ENCODE assay signal across 25 cellular contexts in the genomic region with DNA sequence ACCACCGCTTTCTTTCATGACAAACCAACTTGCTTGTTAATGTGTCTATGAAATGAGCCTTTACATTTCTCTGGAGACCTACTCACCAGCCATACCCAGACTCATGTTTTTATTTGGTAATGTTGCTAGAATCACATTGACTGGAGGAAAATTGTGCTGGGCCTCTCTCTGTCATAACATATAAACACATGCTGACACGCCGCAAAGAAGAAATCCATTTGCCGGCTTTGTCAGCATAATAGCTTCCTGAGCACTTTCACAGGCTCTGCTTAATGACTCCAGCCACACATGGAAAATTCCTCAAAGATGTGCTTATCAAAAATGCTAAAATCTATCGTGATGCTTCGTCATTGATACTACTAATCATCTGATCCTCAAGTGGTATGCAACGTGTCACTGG.
"Had no signal": no experiment of that assay in that cellular context is flagged by ENCODE, and none has a peak within 500 bp of the region (broad histone marks: within the 10 kb centered on the region; RNA-seq: fewer than 3 reads in every experiment).

No MANE protein-coding gene starts in this region.

- H3K27ac ChIP-seq: SJCRH30, WERI-Rb-1 had no signal

- H3K4me3 ChIP-seq: SJCRH30 had no signal

- H3K27ac Mint-ChIP-seq: activated CD4-positive, alpha-beta memory T cell treated with anti-CD3 and anti-CD28 coated beads, Interleukin-2, amount 10 ng/mL, durations not matched to agents 7 days and 5 days; activated CD4-positive, alpha-beta T cell treated with anti-CD3 and anti-CD28 coated beads for 36 hours; activated naive CD4-positive, alpha-beta T cell treated with anti-CD3 and anti-CD28 coated beads, Interleukin-2, amount 10 ng/mL, durations not matched to agents 7 days and 5 days; activated naive CD8-positive, alpha-beta T cell treated with anti-CD3 and anti-CD28 coated beads for 36 hours; activated T-cell treated with anti-CD3 and anti-CD28 coated beads, Interleukin-2, amount 50 U/mL, for 72 hours; activated T-helper 2 cell treated with anti-CD3 and anti-CD28 coated beads, Interferon-gamma antibody, Interleukin-2, Interleukin-4, amounts not matched to agents 10 μg/mL and 5 μg/mL and 100 μg/mL, durations not matched to agents 14 hours and 24 hours and 36 hours had no signal

- H3K9ac ChIP-seq: SK-N-SH had no signal

- H3K36me3 Mint-ChIP-seq: activated naive CD4-positive, alpha-beta T cell treated with anti-CD3 and anti-CD28 coated beads, Interleukin-2, amount 10 ng/mL, durations not matched to agents 7 days and 5 days; activated naive CD8-positive, alpha-beta T cell treated with anti-CD3 and anti-CD28 coated beads for 36 hours had no signal

- H3K4me3 Mint-ChIP-seq: activated CD4-positive, alpha-beta memory T cell treated with anti-CD3 and anti-CD28 coated beads, Interleukin-2, amount 10 ng/mL, durations not matched to agents 7 days and 5 days; activated CD4-positive, alpha-beta T cell treated with anti-CD3 and anti-CD28 coated beads for 36 hours; activated naive CD4-positive, alpha-beta T cell treated with anti-CD3 and anti-CD28 coated beads, Interleukin-2, amount 10 ng/mL, durations not matched to agents 7 days and 5 days; activated naive CD8-positive, alpha-beta T cell treated with anti-CD3 and anti-CD28 coated beads for 36 hours; activated T-cell treated with anti-CD3 and anti-CD28 coated beads, Interleukin-2, amount 50 U/mL, for 72 hours had no signal

- H3K36me3 ChIP-seq: SJCRH30, WERI-Rb-1 had no signal

- H3K9me3 ChIP-seq: SJCRH30, SK-N-SH had no signal

- H3K4me1 Mint-ChIP-seq: activated CD4-positive, alpha-beta memory T cell treated with anti-CD3 and anti-CD28 coated beads, Interleukin-2, amount 10 ng/mL, durations not matched to agents 7 days and 5 days; activated CD4-positive, alpha-beta T cell treated with anti-CD3 and anti-CD28 coated beads for 36 hours; activated naive CD4-positive, alpha-beta T cell treated with anti-CD3 and anti-CD28 coated beads, Interleukin-2, amount 10 ng/mL, durations not matched to agents 7 days and 5 days; activated naive CD8-positive, alpha-beta T cell treated with anti-CD3 and anti-CD28 coated beads for 36 hours had no signal

- H3K4me1 ChIP-seq: SJCRH30 had no signal

- H3K27me3 ChIP-seq: SJCRH30 had no signal

- H3K4me2 ChIP-seq: SK-N-SH had no signal

- FAIRE-seq: bronchial epithelial cell had no signal

- DNase-seq: activated CD4-positive, alpha-beta memory T cell treated with anti-CD3 and anti-CD28 coated beads, Interleukin-2, amount 10 ng/mL, durations not matched to agents 7 days and 5 days; activated CD4-positive, alpha-beta T cell treated with anti-CD3 and anti-CD28 coated beads for 36 hours; activated CD4-positive, alpha-beta T cell treated with anti-CD3 and anti-CD28 coated beads, Interleukin-2, amount 50 U/mL, for 1 hour; activated gamma-delta T cell treated with Interleukin-2 at 50 U/mL for 16 hours; activated naive CD4-positive, alpha-beta T cell treated with anti-CD3 and anti-CD28 coated beads, Interleukin-2, amount 10 ng/mL, durations not matched to agents 7 days and 5 days; activated naive CD8-positive, alpha-beta T cell treated with anti-CD3 and anti-CD28 coated beads for 36 hours; activated T-cell treated with anti-CD3 and anti-CD28 coated beads, Interleukin-2, amount 50 U/mL, for 72 hours; KG1; NCI-H1048; NCI-H146; NCI-H187 treated with DMSO at 0.1 percent for 48 hours; NCI-H2081 treated with DMSO at 0.1 percent for 48 hours; NCI-H345; NCI-H510A; NCI-H526 treated with DMSO at 0.1 percent for 48 hours; NK-92 treated with Interleukin-12 subunit alpha and Interleukin-12 subunit beta, amount 100 ng/mL, for 24 hours; OCI-M1; RPMI8226; SJCRH30; SK-N-SH; T-helper 1 cell had no signal

- H3K9me3 Mint-ChIP-seq: activated CD4-positive, alpha-beta memory T cell treated with anti-CD3 and anti-CD28 coated beads, Interleukin-2, amount 10 ng/mL, durations not matched to agents 7 days and 5 days; activated naive CD4-positive, alpha-beta T cell treated with anti-CD3 and anti-CD28 coated beads, Interleukin-2, amount 10 ng/mL, durations not matched to agents 7 days and 5 days; activated T-helper 2 cell treated with anti-CD3 and anti-CD28 coated beads, Interferon-gamma antibody, Interleukin-2, Interleukin-4, amounts not matched to agents 10 μg/mL and 5 μg/mL and 100 μg/mL, durations not matched to agents 14 hours and 24 hours and 36 hours had no signal

- H3K27me3 Mint-ChIP-seq: activated CD4-positive, alpha-beta memory T cell treated with anti-CD3 and anti-CD28 coated beads, Interleukin-2, amount 10 ng/mL, durations not matched to agents 7 days and 5 days had no signal

- ATAC-seq: activated CD4-positive, alpha-beta T cell treated with anti-CD3 and anti-CD28 coated beads for 36 hours; activated T-cell treated with anti-CD3 and anti-CD28 coated beads, Interleukin-2, amount 50 U/mL, for 72 hours; Panc1 had no signal
